9 cellular contexts compared by ENCODE assay signal in the genomic region with DNA sequence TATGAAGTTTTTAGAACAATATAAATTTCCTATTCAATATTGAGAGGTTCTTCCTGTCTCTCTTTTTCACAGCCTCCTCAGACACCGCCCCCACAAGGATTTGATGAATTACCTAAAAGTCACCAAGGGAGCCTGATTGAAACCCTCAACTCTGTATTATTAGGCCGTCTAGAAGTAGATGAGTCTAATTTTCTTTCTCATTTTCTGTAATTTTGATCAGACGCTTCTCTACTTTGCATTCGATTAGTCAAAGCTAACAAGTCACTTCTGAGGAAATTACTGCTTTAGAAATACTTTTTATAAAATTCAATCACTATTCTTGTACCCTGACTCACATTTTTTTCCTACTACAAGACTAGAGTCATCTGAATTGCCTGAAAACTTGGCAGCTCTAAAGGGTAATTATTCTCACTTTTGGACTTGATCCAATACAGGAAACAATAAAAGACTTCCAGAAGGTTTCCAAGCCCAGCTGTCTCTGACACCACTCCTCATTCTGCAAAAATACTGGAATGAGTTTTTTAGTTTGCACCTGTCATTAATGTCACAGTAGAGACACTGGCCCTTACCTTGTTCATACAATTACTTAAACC.
A peak's percentile ranks its signal among the peaks of the same experiment; 100 is the strongest.
DNase-seq lines count a peak whose midpoint lies in the region; ATAC-seq and TF ChIP-seq lines count a peak whose summit lies in the region.
"Had no signal": no experiment of that assay in that cellular context is flagged by ENCODE, and none has a peak within 500 bp of the region (broad histone marks: within the 10 kb centered on the region; RNA-seq: fewer than 3 reads in every experiment).

No MANE protein-coding gene starts in this region.

- H3K9me3 Mint-ChIP-seq in activated T-cell treated with anti-CD3 and anti-CD28 coated beads, Interleukin-2, amount 50 U/mL, for 72 hours = no peaks in the 10 kb centered on the region
- H3K9me3 Mint-ChIP-seq in chondrocyte (ENCODE audit: low read depth) = no peaks in the 10 kb centered on the region
- H3K9me3 Mint-ChIP-seq in CD4-positive, alpha-beta T cell = no peaks in the 10 kb centered on the region
- H3K9me3 Mint-ChIP-seq: CD8-positive, alpha-beta T cell had no signal

- CTCF ChIA-PET in CD4-positive, alpha-beta T cell (lab: Charles Lee) = no interaction called here

- peak; percentile 8 to 25 for ATAC-seq in activated T-cell treated with anti-CD3 and anti-CD28 coated beads, Interleukin-2, amount 50 U/mL, for 72 hours (replicated peaks in 1 of 2)
- no peak for ATAC-seq in CD4-positive, alpha-beta T cell (ENCODE audit: poor library complexity)
- ATAC-seq: CD8-positive, alpha-beta T cell had no signal

- peaks cover 4% of the 10 kb centered on the region in 2 donors for H3K36me3 Mint-ChIP-seq in activated T-cell treated with anti-CD3 and anti-CD28 coated beads, Interleukin-2, amount 50 U/mL, for 72 hours (ENCODE audit: insufficient read depth in 2 of 2)
- no peaks in the 10 kb centered on the region for H3K36me3 Mint-ChIP-seq in chondrocyte (ENCODE audit: low read depth)
- no peaks in the 10 kb centered on the region for H3K36me3 Mint-ChIP-seq in CD4-positive, alpha-beta T cell (ENCODE audit: low read depth)
- H3K36me3 Mint-ChIP-seq: CD8-positive, alpha-beta T cell had no signal

- no peak overlapping the region for H3K4me3 ChIP-seq in skeletal muscle cell (ENCODE audit: low read depth, low read length)

- H3K27me3 ChIP-seq in CD4-positive, alpha-beta T cell (ENCODE audit: control insufficient read depth, insufficient read depth, low read length) = no peaks in the 10 kb centered on the region

- POLR2A ChIA-PET in CD4-positive, alpha-beta T cell (lab: Charles Lee) = no interaction called here

- H3K27ac Mint-ChIP-seq in activated T-cell treated with anti-CD3 and anti-CD28 coated beads, Interleukin-2, amount 50 U/mL, for 72 hours = peak overlapping the region; percentile 98
- H3K27ac Mint-ChIP-seq in chondrocyte (ENCODE audit: unreplicated experiment) = peak overlapping the region; percentile 14
- no peak overlapping the region for H3K27ac Mint-ChIP-seq in CD4-positive, alpha-beta T cell
- H3K27ac Mint-ChIP-seq: CD8-positive, alpha-beta T cell had no signal

- no peak for TF ChIP-seq CTCF in chondrocyte (IDR thresholded peaks at IDR 0.05)
- no peak for TF ChIP-seq CTCF in CD4-positive, alpha-beta T cell (IDR thresholded peaks at IDR 0.05)

- intact Hi-C loops in CD4-positive, alpha-beta T cell (cut with DNase I, micrococcal nuclease) = no loop called here

- DNase-seq in activated T-cell treated with anti-CD3 and anti-CD28 coated beads, Interleukin-2, amount 50 U/mL, for 72 hours = no peak
- no peak for DNase-seq in activated T-cell treated with anti-CD3 and anti-CD28 coated beads, Interleukin-2, amount 50 U/mL, for 1 hour
- DNase-seq in NCI-H2107 treated with DMSO at 0.1 percent for 48 hours (lab: John Stamatoyannopoulos, UW; ENCODE audit: unreplicated experiment) (peak; percentile 30), chondrocyte (ENCODE audit: low spot score) (no peak), skeletal muscle cell (ENCODE audit: low read depth) (peak; percentile 85), NAMALWA (ENCODE audit: low spot score) (no peak), iPS-NIHi7 (ENCODE audit: extremely low spot score) (no peak)
- DNase-seq in CD4-positive, alpha-beta T cell = no peak
- DNase-seq: CD8-positive, alpha-beta T cell had no signal

- H3K4me3 Mint-ChIP-seq in activated T-cell treated with anti-CD3 and anti-CD28 coated beads, Interleukin-2, amount 50 U/mL, for 72 hours = peak overlapping the region; percentile 5 to 68
- no peak overlapping the region for H3K4me3 Mint-ChIP-seq in chondrocyte (ENCODE audit: unreplicated experiment)
- no peak overlapping the region for H3K4me3 Mint-ChIP-seq in CD4-positive, alpha-beta T cell
- H3K4me3 Mint-ChIP-seq: CD8-positive, alpha-beta T cell had no signal

- no peak overlapping the region for H3K27ac ChIP-seq in CD4-positive, alpha-beta T cell (ENCODE audit: low read depth, low read length)

- no peaks in the 10 kb centered on the region for H3K27me3 Mint-ChIP-seq in activated T-cell treated with anti-CD3 and anti-CD28 coated beads, Interleukin-2, amount 50 U/mL, for 72 hours (ENCODE audit: low read depth)
- no peaks in the 10 kb centered on the region for H3K27me3 Mint-ChIP-seq in chondrocyte (ENCODE audit: low read depth)
- no peaks in the 10 kb centered on the region for H3K27me3 Mint-ChIP-seq in CD4-positive, alpha-beta T cell

- H3K4me1 Mint-ChIP-seq in activated T-cell treated with anti-CD3 and anti-CD28 coated beads, Interleukin-2, amount 50 U/mL, for 72 hours (ENCODE audit: low read depth) = peaks cover 73% of the 10 kb centered on the region
- H3K4me1 Mint-ChIP-seq in chondrocyte (ENCODE audit: low read depth) = peaks cover 36% of the 10 kb centered on the region
- H3K4me1 Mint-ChIP-seq in CD4-positive, alpha-beta T cell (ENCODE audit: low read depth) = peaks cover 41% of the 10 kb centered on the region

- no peaks in the 10 kb centered on the region for H3K9me3 ChIP-seq in CD4-positive, alpha-beta T cell (ENCODE audit: control insufficient read depth, low read length)

Comparison
In these comparisons a context has a peak if more than half of its experiments do, and no peak if none do; other contexts are left out.
1. DNase-seq: peak in NCI-H2107 treated with DMSO at 0.1 percent for 48 hours (single experiment) and skeletal muscle cell (single experiment); none in activated T-cell treated with anti-CD3 and anti-CD28 coated beads, Interleukin-2, amount 50 U/mL, for 72 hours (0 of 2), activated T-cell treated with anti-CD3 and anti-CD28 coated beads, Interleukin-2, amount 50 U/mL, for 1 hour (single experiment), chondrocyte (single experiment), NAMALWA (single experiment), CD4-positive, alpha-beta T cell (0 of 10) and iPS-NIHi7 (single experiment).
2. H3K4me3 Mint-ChIP-seq: peak in activated T-cell treated with anti-CD3 and anti-CD28 coated beads, Interleukin-2, amount 50 U/mL, for 72 hours (2 of 2); none in chondrocyte (single experiment) and CD4-positive, alpha-beta T cell (single experiment).